Comparison of ENCODE assay signal across 1 cellular context in the genomic region with DNA sequence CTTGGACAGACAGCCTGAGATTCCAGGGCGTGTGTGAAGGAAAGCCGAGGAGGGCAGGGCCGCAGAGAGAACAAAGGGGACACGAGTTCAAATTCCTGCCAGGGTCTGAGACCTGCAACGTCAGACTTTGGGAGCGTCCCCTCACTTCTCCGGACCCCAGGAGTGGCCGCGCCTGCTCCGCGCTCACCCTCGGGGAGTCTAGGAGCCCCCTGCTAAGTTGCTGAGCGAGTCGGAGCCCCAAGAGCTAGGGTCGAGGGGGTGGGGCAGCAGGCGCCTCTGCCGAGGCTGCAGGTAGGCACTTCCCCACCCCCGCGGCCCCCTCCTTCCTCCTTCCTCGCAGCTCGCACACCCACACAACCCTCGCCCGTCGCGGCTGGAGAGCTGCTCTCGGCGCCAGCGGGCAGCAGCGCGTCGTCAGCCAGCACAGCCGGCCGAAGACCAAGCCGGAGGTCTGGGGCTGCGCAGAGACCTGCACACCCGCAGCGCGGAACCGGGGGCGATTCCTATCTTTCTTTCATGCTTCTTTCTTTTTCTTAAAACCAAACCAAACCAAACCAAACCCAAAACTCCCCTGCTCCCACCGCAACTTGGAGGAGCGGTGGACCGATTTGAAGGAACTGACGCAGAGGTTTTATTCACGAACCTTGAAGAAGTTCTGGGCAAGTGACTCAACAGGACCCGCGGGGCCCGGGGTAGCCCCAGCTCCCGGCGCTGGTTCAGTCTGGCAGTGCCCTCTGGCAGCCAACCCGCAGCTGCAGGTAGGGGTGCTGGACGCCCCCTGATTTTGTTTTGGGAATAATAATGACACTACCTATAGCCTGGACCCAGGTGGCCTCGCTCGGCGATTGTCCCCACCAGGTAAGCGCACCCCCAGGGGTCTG.
TF ChIP-seq lines count a peak whose summit lies in the region.

A gene (plus strand): TSS at position 352 of the 881 bp plus-strand sequence. CDS start 10,563 bp downstream, outside the sequence.

TF ChIP-seq in H1, 55 proteins besides CTCF, POLR2A, EP300 and RAD21 (continued from another document):
- TF ChIP-seq, protein P1, sequence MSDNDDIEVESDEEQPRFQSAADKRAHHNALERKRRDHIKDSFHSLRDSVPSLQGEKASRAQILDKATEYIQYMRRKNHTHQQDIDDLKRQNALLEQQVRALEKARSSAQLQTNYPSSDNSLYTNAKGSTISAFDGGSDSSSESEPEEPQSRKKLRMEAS (IDR thresholded peaks at IDR 0.05) = peak; percentile 17; the same call in 1 of the 2 replicates
- TF ChIP-seq KDM4A (IDR thresholded peaks at IDR 0.05; ENCODE audit: low read depth, low read length, severe bottlenecking) = peak; percentile 67
- TF ChIP-seq TBP (IDR thresholded peaks at IDR 0.05; ENCODE audit: low read depth, low read length) = no peak
- no peak for TF ChIP-seq CHD2 (IDR thresholded peaks at IDR 0.05; ENCODE audit: low read length)
- TF ChIP-seq HDAC6 (IDR thresholded peaks at IDR 0.05; ENCODE audit: low read depth, low read length) = no peak
- 0 out of 2 replicates have a peak, but pooled peaks have one; percentile 58 for TF ChIP-seq EGR1 (IDR thresholded peaks at IDR 0.05; ENCODE audit: borderline replicate concordance, low read depth, low read length)
- no peak for TF ChIP-seq TAF1 (IDR thresholded peaks at IDR 0.05; ENCODE audit: low read depth, low read length)
- peak; percentile 52 for TF ChIP-seq EZH2 (IDR thresholded peaks at IDR 0.05; ENCODE audit: low read depth, low read length, severe bottlenecking)
- no peak for TF ChIP-seq HDAC2 (IDR thresholded peaks at IDR 0.05; ENCODE audit: borderline replicate concordance in 1 of 2, low read depth in 2 of 2, low read length in 2 of 2)
- no peak for TF ChIP-seq YY1 (IDR thresholded peaks at IDR 0.05; ENCODE audit: low read depth, low read length)
- no peak for TF ChIP-seq PHF8 (conservative IDR thresholded peaks at IDR 0.05; ENCODE audit: low read depth, low read length)
- no peak for TF ChIP-seq CHD1 (IDR thresholded peaks at IDR 0.05; ENCODE audit: low read depth, low read length)
- no peak for TF ChIP-seq CBX8 (IDR thresholded peaks at IDR 0.05; ENCODE audit: borderline replicate concordance, low read depth, low read length)
- no peak for TF ChIP-seq SP4 (IDR thresholded peaks at IDR 0.05; ENCODE audit: low read length)
- no peak for TF ChIP-seq BCL11A (IDR thresholded peaks at IDR 0.05; ENCODE audit: low read depth in 2 of 2, low read length in 2 of 2)
- TF ChIP-seq TEAD4 (IDR thresholded peaks at IDR 0.05; ENCODE audit: low read depth, low read length) = 0 out of 2 replicates have a peak, but pooled peaks have one; percentile 37
- TF ChIP-seq GABPA (IDR thresholded peaks at IDR 0.05; ENCODE audit: borderline replicate concordance, insufficient read depth, low read length) = no peak
- no peak for TF ChIP-seq SP1 (IDR thresholded peaks at IDR 0.05; ENCODE audit: low read depth, low read length)
- TF ChIP-seq, protein P2, sequence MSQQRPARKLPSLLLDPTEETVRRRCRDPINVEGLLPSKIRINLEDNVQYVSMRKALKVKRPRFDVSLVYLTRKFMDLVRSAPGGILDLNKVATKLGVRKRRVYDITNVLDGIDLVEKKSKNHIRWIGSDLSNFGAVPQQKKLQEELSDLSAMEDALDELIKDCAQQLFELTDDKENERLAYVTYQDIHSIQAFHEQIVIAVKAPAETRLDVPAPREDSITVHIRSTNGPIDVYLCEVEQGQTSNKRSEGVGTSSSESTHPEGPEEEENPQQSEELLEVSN (IDR thresholded peaks at IDR 0.05) = peak; percentile 33; the same call in 1 of the 2 replicates
- no peak for TF ChIP-seq KDM5A (IDR thresholded peaks at IDR 0.05; ENCODE audit: low read length)
- peak; percentile 79 for TF ChIP-seq ASH2L (IDR thresholded peaks at IDR 0.05; ENCODE audit: low read length)
- TF ChIP-seq BACH1 (IDR thresholded peaks at IDR 0.05; ENCODE audit: low read length) = no peak
- TF ChIP-seq SUZ12 (IDR thresholded peaks at IDR 0.05; ENCODE audit: low read length) = peak; percentile 64
- TF ChIP-seq, protein P3, sequence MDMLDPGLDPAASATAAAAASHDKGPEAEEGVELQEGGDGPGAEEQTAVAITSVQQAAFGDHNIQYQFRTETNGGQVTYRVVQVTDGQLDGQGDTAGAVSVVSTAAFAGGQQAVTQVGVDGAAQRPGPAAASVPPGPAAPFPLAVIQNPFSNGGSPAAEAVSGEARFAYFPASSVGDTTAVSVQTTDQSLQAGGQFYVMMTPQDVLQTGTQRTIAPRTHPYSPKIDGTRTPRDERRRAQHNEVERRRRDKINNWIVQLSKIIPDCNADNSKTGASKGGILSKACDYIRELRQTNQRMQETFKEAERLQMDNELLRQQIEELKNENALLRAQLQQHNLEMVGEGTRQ (IDR thresholded peaks at IDR 0.05; ENCODE audit: low read length) = no peak
- no peak for TF ChIP-seq TAF7 (optimal IDR thresholded peaks at IDR 0.05; ENCODE audit: borderline replicate concordance, low read depth, low read length)
- TF ChIP-seq SIRT6 (IDR thresholded peaks at IDR 0.05; ENCODE audit: low read length) = no peak
- no peak for TF ChIP-seq CBX5 (IDR thresholded peaks at IDR 0.05; ENCODE audit: low read depth, low read length)
